Comparison of ENCODE assay signal across 20 cellular contexts in genomic region chr2:6576312-6576711, GRCh38.
A peak's percentile ranks its signal among the peaks of the same experiment; 100 is the strongest.
DNase-seq lines count a peak whose midpoint lies in the region; ATAC-seq, FAIRE-seq and TF ChIP-seq lines count a peak whose summit lies in the region.
"Had no signal": no experiment of that assay in that cellular context is flagged by ENCODE, and none has a peak within 500 bp of the region (broad histone marks: within the 10 kb centered on the region; RNA-seq: fewer than 3 reads in every experiment).

No MANE protein-coding gene starts in this region.

- TF ChIP-seq CTCF in astrocyte (IDR thresholded peaks at IDR 0.05; ENCODE audit: insufficient read depth, low read depth, low read length) (no peak), H9 (conservative IDR thresholded peaks at IDR 0.05) (no peak), left lung (IDR thresholded peaks at IDR 0.05) (no peak), GM20000 (IDR thresholded peaks at IDR 0.05; ENCODE audit: extremely low read depth, missing control alignments) (no peak)

- H3T11ph ChIP-seq in H9 (ENCODE audit: low read length), result no peak overlapping the region

- no peak overlapping the region for H4K5ac ChIP-seq in H9 (ENCODE audit: insufficient read length, low read depth, low read length)

- H2BK20ac ChIP-seq in H9 (ENCODE audit: low read depth, low read length, poor library complexity, severe bottlenecking), result no peak overlapping the region

- no peak overlapping the region for H3K14ac ChIP-seq in H9 (ENCODE audit: insufficient read depth, low read length)

- H4K91ac ChIP-seq in H9 (ENCODE audit: insufficient read length, low read depth, low read length), result no peak overlapping the region

- H2BK12ac ChIP-seq in H9 (ENCODE audit: insufficient read length, low read depth, low read length), result no peak overlapping the region

- no peak overlapping the region for H2BK120ac ChIP-seq in H9 (ENCODE audit: low read depth, low read length, poor library complexity, severe bottlenecking)

- H2BK5ac ChIP-seq in H9 (ENCODE audit: insufficient read length, low read length), result no peak overlapping the region

- H3K4me3 ChIP-seq in astrocyte (ENCODE audit: insufficient read depth, low read depth, low read length) (no peak overlapping the region), left lung (no peak overlapping the region)
- H3K4me3 ChIP-seq: HAP-1, PC-9 had no signal

- no peak overlapping the region for H2BK15ac ChIP-seq in H9 (ENCODE audit: low read depth, low read length)

- no peak overlapping the region for H3K9ac ChIP-seq in astrocyte (ENCODE audit: low read length)
- no peak overlapping the region for H3K9ac ChIP-seq in H9 (ENCODE audit: extremely low read depth, insufficient read length, low read length)
- H3K9ac ChIP-seq: SK-N-SH had no signal

- H3K23ac ChIP-seq in H9 (ENCODE audit: insufficient read length, low read depth, low read length), result no peak overlapping the region

- no peak overlapping the region for H3K4me3 Mint-ChIP-seq in astrocyte (ENCODE audit: unreplicated experiment)
- H3K4me3 Mint-ChIP-seq in H9, result no peak overlapping the region
- H3K4me3 Mint-ChIP-seq: CD14-positive monocyte had no signal

- H3K4me1 ChIP-seq in astrocyte (ENCODE audit: insufficient read depth, low read length) (peaks cover 4% of the 10 kb centered on the region), H9 (ENCODE audit: insufficient read depth, low read length) (no peaks in the 10 kb centered on the region), left lung (no peaks in the 10 kb centered on the region)
- H3K4me1 ChIP-seq: HAP-1 had no signal

- no peak overlapping the region for H3K56ac ChIP-seq in H9 (ENCODE audit: insufficient read length, low read depth, low read length)

- H3K27me3 Mint-ChIP-seq in astrocyte (ENCODE audit: low read depth, unreplicated experiment), result no peaks in the 10 kb centered on the region
- H3K27me3 Mint-ChIP-seq in H9 (ENCODE audit: low read depth), result no peaks in the 10 kb centered on the region

- H2AFZ ChIP-seq in astrocyte (ENCODE audit: low read depth, low read length), result no peak overlapping the region
- no peak overlapping the region for H2AFZ ChIP-seq in H9 (ENCODE audit: low read length)
- H2AFZ ChIP-seq: PC-9 had no signal

- H3K27ac Mint-ChIP-seq in astrocyte (ENCODE audit: unreplicated experiment) (no peak overlapping the region), H9 (no peak overlapping the region)
- H3K27ac Mint-ChIP-seq: CD14-positive monocyte had no signal

- WGBS in H9 (ENCODE audit: extremely low coverage, insufficient read length, low lambda C conversion rate), result no CpG with 5 or more reads among the region's 2 CpGs

- no peak overlapping the region for H3K18ac ChIP-seq in H9 (ENCODE audit: insufficient read length, low read depth, low read length)

- H3K27me3 ChIP-seq in astrocyte (ENCODE audit: insufficient read depth, low read length) (no peaks in the 10 kb centered on the region), H9 (ENCODE audit: insufficient read depth, low read length) (no peaks in the 10 kb centered on the region), left lung (no peaks in the 10 kb centered on the region)

- FAIRE-seq in astrocyte (lab: Jason Lieb, UNC), result no peak

- H4K8ac ChIP-seq in H9 (replicated peaks; ENCODE audit: insufficient read length, low read depth, low read length), result no peak overlapping the region

- intact Hi-C loops in left lung (cut with DNase I), result no loop called here

- H3K9me3 Mint-ChIP-seq in astrocyte (ENCODE audit: unreplicated experiment) (no peaks in the 10 kb centered on the region), H9 (no peaks in the 10 kb centered on the region)

- no peak overlapping the region for H3K27ac ChIP-seq in astrocyte (ENCODE audit: low read depth, low read length)
- no peak overlapping the region for H3K27ac ChIP-seq in H9 (ENCODE audit: insufficient read length, low read depth, low read length)
- H3K27ac ChIP-seq in left lung, result no peak overlapping the region
- H3K27ac ChIP-seq: HL-60, PC-9 had no signal

- no peaks in the 10 kb centered on the region for H3K79me2 ChIP-seq in astrocyte (ENCODE audit: insufficient read depth, low read length)
- H3K79me2 ChIP-seq in H9 (ENCODE audit: insufficient read depth, low read length), result no peaks in the 10 kb centered on the region

- H4K20me1 ChIP-seq in astrocyte (ENCODE audit: insufficient read depth, low read length) (no peaks in the 10 kb centered on the region), H9 (ENCODE audit: control insufficient read depth, insufficient read depth, insufficient read length) (no peaks in the 10 kb centered on the region)

- no peak overlapping the region for H2AK5ac ChIP-seq in H9 (ENCODE audit: insufficient read length, low read length)

- no peaks in the 10 kb centered on the region for H3K4me1 Mint-ChIP-seq in astrocyte (ENCODE audit: low read depth, unreplicated experiment)
- peaks cover 14% of the 10 kb centered on the region in 2 experiments for H3K4me1 Mint-ChIP-seq in H9
- H3K4me1 Mint-ChIP-seq: CD14-positive monocyte had no signal

- H3K4ac ChIP-seq in H9 (ENCODE audit: low read depth, low read length), result no peak overlapping the region

- H3K23me2 ChIP-seq in H9 (ENCODE audit: insufficient read length, low read depth, low read length, poor library complexity, severe bottlenecking), result no peaks in the 10 kb centered on the region

- DNase-seq in A172 (ENCODE audit: low spot score), result peak; percentile 8
- peak; percentile 52 for DNase-seq in HT1080 (ENCODE audit: low read depth)
- DNase-seq in astrocyte (ENCODE audit: low read depth), result peak; percentile 50
- peak; percentile 70 for DNase-seq in fibroblast of peridontal ligament (ENCODE audit: extremely low read depth)
- no peak for DNase-seq in H9
- DNase-seq in left lung, result no peak
- no peak for DNase-seq in GM20000 (ENCODE audit: low spot score)
- no peak for DNase-seq in SIG-M5 treated with dmso at 0.1 percent for 504 hours (lab: John Stamatoyannopoulos, UW; ENCODE audit: unreplicated experiment)
- DNase-seq: 8988T, DMS 273 treated with DMSO at 0.1 percent for 48 hours, NCI-H1436, NCI-H2029, NCI-H2171, NCI-H774, PC-9, SK-N-SH had no signal

- H3K36me3 Mint-ChIP-seq in astrocyte (ENCODE audit: low read depth, unreplicated experiment) (no peaks in the 10 kb centered on the region), H9 (ENCODE audit: insufficient read depth in 1 of 3, low read depth in 3 of 3) (no peaks in the 10 kb centered on the region)
- H3K36me3 Mint-ChIP-seq: CD14-positive monocyte had no signal

- H3K4me2 ChIP-seq in astrocyte (ENCODE audit: low read length) (peak overlapping the region; percentile 18), H9 (ENCODE audit: insufficient read depth, insufficient read length, low read length) (no peak overlapping the region)
- H3K4me2 ChIP-seq: PC-9, SK-N-SH had no signal

- no peaks in the 10 kb centered on the region for H3K36me3 ChIP-seq in astrocyte (ENCODE audit: insufficient read depth, low read length)
- no peaks in the 10 kb centered on the region for H3K36me3 ChIP-seq in left lung
- H3K36me3 ChIP-seq: HAP-1 had no signal

- no peak for ATAC-seq in left lung
- ATAC-seq: Right ventricle myocardium inferior had no signal

- H3K9me3 ChIP-seq in astrocyte (ENCODE audit: insufficient read depth, low read depth, low read length) (no peaks in the 10 kb centered on the region), H9 (ENCODE audit: control insufficient read depth, low read depth, low read length) (no peaks in the 10 kb centered on the region), left lung (no peaks in the 10 kb centered on the region)
- H3K9me3 ChIP-seq: HAP-1, SK-N-SH had no signal

- H3K79me1 ChIP-seq in H9 (ENCODE audit: insufficient read depth, low read depth, low read length, poor library complexity, severe bottlenecking), result no peaks in the 10 kb centered on the region

Comparison
In these comparisons a context has a peak if more than half of its experiments do, and no peak if none do; other contexts are left out.
1. DNase-seq: peak in A172 (single experiment), HT1080 (single experiment), astrocyte (single experiment) and fibroblast of peridontal ligament (single experiment); none in H9 (single experiment), left lung (0 of 2), GM20000 (single experiment) and SIG-M5 treated with dmso at 0.1 percent for 504 hours (single experiment).